ENCODE assay signal across 1 cellular context in the genomic region with DNA sequence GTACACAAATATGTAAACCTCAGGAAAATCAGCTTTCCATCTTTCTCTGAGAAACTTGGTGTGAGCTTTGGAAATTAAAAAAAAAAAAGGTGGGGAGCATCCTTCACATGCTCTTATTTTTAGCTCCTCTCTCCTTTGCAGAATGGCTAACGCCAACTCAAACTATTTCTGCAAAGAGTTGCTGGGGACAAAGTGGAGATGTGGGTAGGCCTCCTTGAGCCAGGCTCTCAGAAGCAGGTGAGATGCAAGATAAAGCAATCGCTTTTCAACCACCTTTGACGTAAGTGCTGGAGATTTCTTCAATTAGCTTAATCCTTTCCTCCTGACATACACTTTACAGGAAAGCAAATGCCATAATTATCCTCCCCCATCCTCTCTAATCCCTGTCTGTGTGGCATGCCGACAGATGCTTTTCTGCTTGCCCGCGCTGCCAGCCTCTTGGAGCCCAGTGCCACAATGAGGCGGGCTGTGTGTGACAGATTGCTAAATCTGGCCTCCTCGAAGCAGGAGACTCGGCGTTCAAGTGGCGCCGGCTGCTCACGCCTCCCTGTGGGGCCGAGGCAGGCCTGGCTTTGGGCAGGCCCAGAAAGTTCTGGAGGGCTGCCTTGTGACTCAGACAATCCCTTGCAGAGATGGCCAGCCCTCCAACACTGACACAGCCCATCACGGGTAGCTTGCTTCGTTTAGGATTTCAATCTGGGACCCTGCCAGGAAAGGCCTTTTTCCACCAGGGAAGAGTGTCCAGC.
A peak's percentile ranks its signal among the peaks of the same experiment; 100 is the strongest.
TF ChIP-seq lines count a peak whose summit lies in the region.

No MANE protein-coding gene starts in this region.

TF ChIP-seq in SK-N-SH, 30 proteins besides CTCF, POLR2A, EP300 and RAD21 (continued from another document):
- peak; percentile 43 for TF ChIP-seq PBX3 (IDR thresholded peaks at IDR 0.05)
- TF ChIP-seq JUND (IDR thresholded peaks at IDR 0.05) = peak; percentile 45; the same call in 1 of the 2 replicates
- no peak for TF ChIP-seq RXRA (IDR thresholded peaks at IDR 0.05; ENCODE audit: borderline replicate concordance, low read depth)
- TF ChIP-seq MXI1 (IDR thresholded peaks at IDR 0.05; ENCODE audit: low read depth, low read length) = no peak
- TF ChIP-seq NRF1 (IDR thresholded peaks at IDR 0.05; ENCODE audit: low read depth, low read length) = no peak
- no peak for TF ChIP-seq GATA2 (CRISPR knock-in tag; IDR thresholded peaks at IDR 0.05)
- no peak for TF ChIP-seq POLR2AphosphoS5 (IDR thresholded peaks at IDR 0.05; ENCODE audit: low read depth, low read length)
- no peak for TF ChIP-seq SMC3 (IDR thresholded peaks at IDR 0.05; ENCODE audit: low read depth, low read length)
- no peak for TF ChIP-seq TEAD4 (IDR thresholded peaks at IDR 0.05; ENCODE audit: borderline replicate concordance, insufficient read depth)
- no peak for TF ChIP-seq SIN3A (IDR thresholded peaks at IDR 0.05; ENCODE audit: borderline replicate concordance, low read depth, low read length)
- TF ChIP-seq, protein P1, sequence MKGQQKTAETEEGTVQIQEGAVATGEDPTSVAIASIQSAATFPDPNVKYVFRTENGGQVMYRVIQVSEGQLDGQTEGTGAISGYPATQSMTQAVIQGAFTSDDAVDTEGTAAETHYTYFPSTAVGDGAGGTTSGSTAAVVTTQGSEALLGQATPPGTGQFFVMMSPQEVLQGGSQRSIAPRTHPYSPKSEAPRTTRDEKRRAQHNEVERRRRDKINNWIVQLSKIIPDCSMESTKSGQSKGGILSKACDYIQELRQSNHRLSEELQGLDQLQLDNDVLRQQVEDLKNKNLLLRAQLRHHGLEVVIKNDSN (IDR thresholded peaks at IDR 0.05; ENCODE audit: borderline replicate concordance, low read depth) = 0 out of 2 replicates have a peak, but pooled peaks have one; percentile 15
- no peak for TF ChIP-seq MEF2A (IDR thresholded peaks at IDR 0.05; ENCODE audit: borderline replicate concordance, low read depth)
- TF ChIP-seq, protein P2, sequence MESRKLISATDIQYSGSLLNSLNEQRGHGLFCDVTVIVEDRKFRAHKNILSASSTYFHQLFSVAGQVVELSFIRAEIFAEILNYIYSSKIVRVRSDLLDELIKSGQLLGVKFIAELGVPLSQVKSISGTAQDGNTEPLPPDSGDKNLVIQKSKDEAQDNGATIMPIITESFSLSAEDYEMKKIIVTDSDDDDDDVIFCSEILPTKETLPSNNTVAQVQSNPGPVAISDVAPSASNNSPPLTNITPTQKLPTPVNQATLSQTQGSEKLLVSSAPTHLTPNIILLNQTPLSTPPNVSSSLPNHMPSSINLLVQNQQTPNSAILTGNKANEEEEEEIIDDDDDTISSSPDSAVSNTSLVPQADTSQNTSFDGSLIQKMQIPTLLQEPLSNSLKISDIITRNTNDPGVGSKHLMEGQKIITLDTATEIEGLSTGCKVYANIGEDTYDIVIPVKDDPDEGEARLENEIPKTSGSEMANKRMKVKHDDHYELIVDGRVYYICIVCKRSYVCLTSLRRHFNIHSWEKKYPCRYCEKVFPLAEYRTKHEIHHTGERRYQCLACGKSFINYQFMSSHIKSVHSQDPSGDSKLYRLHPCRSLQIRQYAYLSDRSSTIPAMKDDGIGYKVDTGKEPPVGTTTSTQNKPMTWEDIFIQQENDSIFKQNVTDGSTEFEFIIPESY (IDR thresholded peaks at IDR 0.05; ENCODE audit: borderline replicate concordance, low read depth) = no peak
- TF ChIP-seq NFIC (IDR thresholded peaks at IDR 0.05; ENCODE audit: borderline replicate concordance) = peak; percentile 56
- TF ChIP-seq RCOR1 (IDR thresholded peaks at IDR 0.05; ENCODE audit: low read length) = no peak
- TF ChIP-seq FOXJ3 (CRISPR knock-in tag; IDR thresholded peaks at IDR 0.05) = no peak
- TF ChIP-seq CHD2 (IDR thresholded peaks at IDR 0.05; ENCODE audit: low read length, partially characterized antibody) = no peak
- TF ChIP-seq EZH2phosphoT487 (IDR thresholded peaks at IDR 0.05; ENCODE audit: borderline replicate concordance, low read depth) = no peak
- TF ChIP-seq, protein P3, sequence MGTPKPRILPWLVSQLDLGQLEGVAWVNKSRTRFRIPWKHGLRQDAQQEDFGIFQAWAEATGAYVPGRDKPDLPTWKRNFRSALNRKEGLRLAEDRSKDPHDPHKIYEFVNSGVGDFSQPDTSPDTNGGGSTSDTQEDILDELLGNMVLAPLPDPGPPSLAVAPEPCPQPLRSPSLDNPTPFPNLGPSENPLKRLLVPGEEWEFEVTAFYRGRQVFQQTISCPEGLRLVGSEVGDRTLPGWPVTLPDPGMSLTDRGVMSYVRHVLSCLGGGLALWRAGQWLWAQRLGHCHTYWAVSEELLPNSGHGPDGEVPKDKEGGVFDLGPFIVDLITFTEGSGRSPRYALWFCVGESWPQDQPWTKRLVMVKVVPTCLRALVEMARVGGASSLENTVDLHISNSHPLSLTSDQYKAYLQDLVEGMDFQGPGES (IDR thresholded peaks at IDR 0.05; ENCODE audit: low read depth, low read length) = no peak
- no peak for TF ChIP-seq FOXM1 (IDR thresholded peaks at IDR 0.05; ENCODE audit: low read depth)
- TF ChIP-seq GABPA (IDR thresholded peaks at IDR 0.05; ENCODE audit: low read depth) = no peak
- TF ChIP-seq YY1 (IDR thresholded peaks at IDR 0.05; ENCODE audit: low read depth) = no peak
- TF ChIP-seq RFX5 (IDR thresholded peaks at IDR 0.05; ENCODE audit: low read length) = no peak
- TF ChIP-seq, protein P4, sequence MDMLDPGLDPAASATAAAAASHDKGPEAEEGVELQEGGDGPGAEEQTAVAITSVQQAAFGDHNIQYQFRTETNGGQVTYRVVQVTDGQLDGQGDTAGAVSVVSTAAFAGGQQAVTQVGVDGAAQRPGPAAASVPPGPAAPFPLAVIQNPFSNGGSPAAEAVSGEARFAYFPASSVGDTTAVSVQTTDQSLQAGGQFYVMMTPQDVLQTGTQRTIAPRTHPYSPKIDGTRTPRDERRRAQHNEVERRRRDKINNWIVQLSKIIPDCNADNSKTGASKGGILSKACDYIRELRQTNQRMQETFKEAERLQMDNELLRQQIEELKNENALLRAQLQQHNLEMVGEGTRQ (IDR thresholded peaks at IDR 0.05; ENCODE audit: borderline replicate concordance, low read depth, low read length) = no peak
- TF ChIP-seq FOSL2 (IDR thresholded peaks at IDR 0.05; ENCODE audit: borderline replicate concordance, low read depth) = peak; percentile 48; the same call in 1 of the 2 replicates
